Comparison of ENCODE assay signal across 29 cellular contexts in the genomic region with DNA sequence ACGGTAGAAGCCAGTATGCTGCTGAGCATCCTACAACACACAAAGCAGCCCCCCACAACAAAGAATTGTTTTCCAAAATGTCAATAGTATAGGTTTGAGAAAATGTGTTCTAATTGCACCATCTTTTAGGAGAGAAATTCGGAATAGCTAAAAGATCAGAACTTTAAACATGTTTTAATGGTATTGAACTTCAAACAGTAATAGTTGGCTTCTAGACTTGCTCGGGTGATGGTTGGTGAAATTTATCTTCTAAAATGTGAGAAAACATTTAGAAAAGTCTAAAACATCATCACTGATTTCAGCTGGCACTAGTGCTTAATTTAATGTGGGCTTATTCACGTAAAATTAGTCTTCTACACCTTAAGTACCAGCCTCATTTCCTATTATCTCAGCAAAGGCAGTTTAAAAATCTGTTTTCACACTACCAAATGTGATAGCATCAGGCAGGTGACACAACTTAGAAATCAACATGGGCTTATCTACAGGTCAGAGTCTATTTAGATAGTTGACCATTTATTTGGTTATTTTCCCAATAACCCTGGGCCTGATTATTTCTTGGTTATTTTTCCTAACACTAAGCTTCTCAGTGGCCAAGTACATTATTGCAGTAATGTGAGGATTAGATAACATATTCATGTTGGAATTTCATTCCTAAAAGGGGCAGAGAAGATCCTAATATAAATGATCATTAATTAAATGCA.
"Had no signal": no experiment of that assay in that cellular context is flagged by ENCODE, and none has a peak within 500 bp of the region (broad histone marks: within the 10 kb centered on the region; RNA-seq: fewer than 3 reads in every experiment).

No MANE protein-coding gene starts in this region.

- FAIRE-seq: astrocyte had no signal

- H3K27me3 ChIP-seq: colonic mucosa, esophagus muscularis mucosa, foreskin keratinocyte, gastrocnemius medialis had no signal

- H3K9me3 ChIP-seq: colonic mucosa, esophagus muscularis mucosa, gastrocnemius medialis had no signal

- H3K4me3 ChIP-seq: colonic mucosa, esophagus muscularis mucosa, gastrocnemius medialis had no signal

- H3K36me3 ChIP-seq: colonic mucosa, esophagus muscularis mucosa, gastrocnemius medialis, WERI-Rb-1 had no signal

- H3K27ac ChIP-seq: colonic mucosa, esophagus muscularis mucosa, foreskin keratinocyte, gastrocnemius medialis, WERI-Rb-1 had no signal

- ATAC-seq: activated CD4-positive, CD25-positive, alpha-beta regulatory T cell treated with anti-CD3 and anti-CD28 coated beads, Interleukin-2, amount 50 U/mL, for 24 hours; activated CD8-positive, alpha-beta T cell treated with anti-CD3 and anti-CD28 coated beads for 36 hours; activated T-cell treated with anti-CD3 and anti-CD28 coated beads, Interleukin-2, amount 50 U/mL, for 4 hours; activated T-helper 17 cell treated with anti-CD3 and anti-CD28 coated beads, Interleukin-2, amount 50 U/mL, for 72 hours; foreskin keratinocyte; gastrocnemius medialis; T-cell; T-helper 17 cell had no signal

- DNase-seq: activated B cell treated with CpG ODN at 0.5 μM for 24 hours; activated CD4-positive, alpha-beta T cell treated with anti-CD3 and anti-CD28 coated beads for 48 hours; activated CD4-positive, alpha-beta T cell treated with anti-CD3 and anti-CD28 coated beads, Interleukin-2, amount 50 U/mL, for 1 hour; activated CD4-positive, alpha-beta T cell treated with anti-CD3 and anti-CD28 coated beads, Interleukin-2, amount 50 U/mL, for 48 hours; activated CD8-positive, alpha-beta memory T cell treated with anti-CD3 and anti-CD28 coated beads for 24 hours; activated CD8-positive, alpha-beta T cell treated with anti-CD3 and anti-CD28 coated beads for 36 hours; activated effector memory CD4-positive, alpha-beta T cell treated with Interleukin-2 at 50 U/mL for 16 hours; activated gamma-delta T cell treated with Interleukin-2 at 50 U/mL for 16 hours; activated naive CD4-positive, alpha-beta T cell treated with anti-CD3 and anti-CD28 coated beads, Interleukin-2, amount 50 U/mL, for 16 hours; activated naive CD4-positive, alpha-beta T cell treated with Interleukin-2 at 50 U/mL for 16 hours; activated T-cell treated with anti-CD3 and anti-CD28 coated beads, Interleukin-2, amount 50 U/mL, for 4 hours; amniotic stem cell; anterior cingulate cortex; central memory CD4-positive, alpha-beta T cell; cerebellar nuclear complex; colonic mucosa; effector CD8-positive, alpha-beta T cell; foreskin keratinocyte; gastrocnemius medialis; glutamatergic neuron; SW 1271; T-cell; T-helper 17 cell; T1000; WERI-Rb-1 had no signal

- H3K4me1 ChIP-seq: colonic mucosa, foreskin keratinocyte, gastrocnemius medialis had no signal
